ENCODE assay signal across 8 cellular contexts in genomic region chr17:1710807-1711553, GRCh38. TPM values are rescaled to one million over a fixed set of nuclear protein-coding genes. Genes with fewer than 3 reads are reported as not detected.
DNase-seq lines count a peak whose midpoint lies in the region; FAIRE-seq and TF ChIP-seq lines count a peak whose summit lies in the region.
"Had no signal": no experiment of that assay in that cellular context is flagged by ENCODE, and none has a peak within 500 bp of the region (broad histone marks: within the 10 kb centered on the region; RNA-seq: fewer than 3 reads in every experiment).

No MANE protein-coding gene starts in this region.

- WGBS in HUES64 = 12% methylated on average over 14 of the region's 14 CpGs

- H3K27me3 Mint-ChIP-seq in astrocyte (ENCODE audit: low read depth, unreplicated experiment) = no peaks in the 10 kb centered on the region

- H3K36me3 ChIP-seq in HUES64 (ENCODE audit: insufficient read depth, low read length) = peaks cover 21% of the 10 kb centered on the region; the same call in 1 of the 2 replicates
- peaks cover 31% of the 10 kb centered on the region for H3K36me3 ChIP-seq in astrocyte (ENCODE audit: insufficient read depth, low read length)
- peaks cover 23 to 25% of the 10 kb centered on the region in 2 experiments for H3K36me3 ChIP-seq in keratinocyte (ENCODE audit: control insufficient read depth in 2 of 2, extremely low read depth in 1 of 2, insufficient read depth in 2 of 2, low read length in 2 of 2)
- peaks cover 20 to 27% of the 10 kb centered on the region in 2 donors for H3K36me3 ChIP-seq in stomach smooth muscle (ENCODE audit: control insufficient read depth in 2 of 2, insufficient read depth in 2 of 2, low read length in 2 of 2)

- H3K27me3 ChIP-seq in HUES64 (ENCODE audit: insufficient read depth, low read length) (peaks cover 19% of the 10 kb centered on the region), astrocyte (ENCODE audit: insufficient read depth, low read length) (no peaks in the 10 kb centered on the region), keratinocyte (ENCODE audit: control insufficient read depth, extremely low read depth, insufficient read depth, low read length) (no peaks in the 10 kb centered on the region), stomach smooth muscle (ENCODE audit: control insufficient read depth in 1 of 2, insufficient read depth in 2 of 2, low read length in 2 of 2) (no peaks in the 10 kb centered on the region)

- H3K79me2 ChIP-seq in astrocyte (ENCODE audit: insufficient read depth, low read length) (peaks cover 53% of the 10 kb centered on the region), keratinocyte (ENCODE audit: control insufficient read depth, insufficient read depth, low read length) (peaks cover 36% of the 10 kb centered on the region)

- H3K9ac ChIP-seq in HUES64 (ENCODE audit: low read depth, low read length) (no peak overlapping the region), astrocyte (ENCODE audit: low read length) (peak overlapping the region; percentile 68), keratinocyte (ENCODE audit: control insufficient read depth, extremely low read depth, insufficient read depth, low read length) (peak overlapping the region; percentile 65), stomach smooth muscle (ENCODE audit: low read length in 2 of 2) (peak overlapping the region; percentile 13 to 55)

- H3K36me3 Mint-ChIP-seq in astrocyte (ENCODE audit: low read depth, unreplicated experiment) = peaks cover 22% of the 10 kb centered on the region

- H3K4me2 ChIP-seq in astrocyte (ENCODE audit: low read length) (peak overlapping the region; percentile 97), keratinocyte (ENCODE audit: control insufficient read depth, extremely low read depth, insufficient read depth, low read depth, low read length) (peak overlapping the region; percentile 57)

- H3K9me3 Mint-ChIP-seq in astrocyte (ENCODE audit: unreplicated experiment) = no peaks in the 10 kb centered on the region

- no peaks in the 10 kb centered on the region for H3K9me1 ChIP-seq in keratinocyte (ENCODE audit: control insufficient read depth, extremely low read depth, insufficient read depth, low read length)

- dilution Hi-C loops in keratinocyte (cut with MboI; ENCODE audit: extremely low pct_ligation_motif_present, low sequenced_read_pairs) = no loop called here

- peak overlapping the region; percentile 66 for H3K27ac Mint-ChIP-seq in astrocyte (ENCODE audit: unreplicated experiment)

- peaks cover 25% of the 10 kb centered on the region for H3K4me1 Mint-ChIP-seq in astrocyte (ENCODE audit: low read depth, unreplicated experiment)

- H3K4me3 ChIP-seq in HUES64 (ENCODE audit: low read length) (peak overlapping the region; percentile 72), astrocyte (ENCODE audit: insufficient read depth, low read depth, low read length) (peak overlapping the region; percentile 60), keratinocyte (ENCODE audit: control insufficient read depth in 2 of 3, extremely low read depth in 1 of 3, insufficient read depth in 2 of 3, low read depth in 1 of 3, low read length in 3 of 3) (peak overlapping the region; percentile 50 to 57 (median 52)), stomach smooth muscle (ENCODE audit: low read length in 2 of 2) (peak overlapping the region; percentile 67 to 78)

- no peak for DNase-seq in astrocyte (ENCODE audit: low read depth)
- DNase-seq in keratinocyte (ENCODE audit: low read depth, low spot score) = no peak
- DNase-seq in Kasumi-1 (lab: John Stamatoyannopoulos, UW) = no peak
- DNase-seq in medulla oblongata (ENCODE audit: extremely low spot score) = no peak
- no peak for DNase-seq in activated effector memory CD4-positive, alpha-beta T cell treated with anti-CD3 and anti-CD28 coated beads, Interleukin-2, amount 50 U/mL, for 16 hours

- TF ChIP-seq CTCF in astrocyte (IDR thresholded peaks at IDR 0.05; ENCODE audit: insufficient read depth, low read depth, low read length) (no peak), keratinocyte (optimal IDR thresholded peaks at IDR 0.05 in 1 of 3, IDR thresholded peaks at IDR 0.05 in 1 of 3, conservative IDR thresholded peaks at IDR 0.05 in 1 of 3; ENCODE audit: extremely low read depth in 1 of 3, insufficient read depth in 2 of 3, low read length in 3 of 3) (no peak)

- H3K4me3 Mint-ChIP-seq in astrocyte (ENCODE audit: unreplicated experiment) = peak overlapping the region; percentile 96

- H2AFZ ChIP-seq in astrocyte (ENCODE audit: low read depth, low read length) (no peak overlapping the region), keratinocyte (ENCODE audit: control insufficient read depth, low read length) (no peak overlapping the region)

- H4K20me1 ChIP-seq in astrocyte (ENCODE audit: insufficient read depth, low read length) = peaks cover 58% of the 10 kb centered on the region
- peaks cover 32% of the 10 kb centered on the region for H4K20me1 ChIP-seq in keratinocyte (ENCODE audit: control insufficient read depth, extremely low read depth, insufficient read depth, low read length)

- H3K9me3 ChIP-seq in HUES64 (ENCODE audit: insufficient read depth, low read depth, low read length) (no peaks in the 10 kb centered on the region), astrocyte (ENCODE audit: insufficient read depth, low read depth, low read length) (no peaks in the 10 kb centered on the region), keratinocyte (ENCODE audit: control insufficient read depth, low read depth, low read length) (no peaks in the 10 kb centered on the region), stomach smooth muscle (ENCODE audit: control insufficient read depth in 2 of 2, low read length in 2 of 2) (no peaks in the 10 kb centered on the region)

- H3K4me1 ChIP-seq in HUES64 (ENCODE audit: insufficient read depth, low read length) (peaks cover 24% of the 10 kb centered on the region; the same call in 1 of the 2 replicates), astrocyte (ENCODE audit: insufficient read depth, low read length) (peaks cover 23% of the 10 kb centered on the region), keratinocyte (ENCODE audit: control insufficient read depth, extremely low read depth, insufficient read depth, low read length) (peaks cover 30% of the 10 kb centered on the region), stomach smooth muscle (ENCODE audit: control insufficient read depth, insufficient read depth, low read length) (peaks cover 46% of the 10 kb centered on the region)

- no peak overlapping the region for H3K27ac ChIP-seq in HUES64 (ENCODE audit: low read depth, low read length)
- peak overlapping the region; percentile 11 for H3K27ac ChIP-seq in astrocyte (ENCODE audit: low read depth, low read length)
- peak overlapping the region; percentile 4 for H3K27ac ChIP-seq in keratinocyte (ENCODE audit: control insufficient read depth, insufficient read depth, low read length)
- H3K27ac ChIP-seq in stomach smooth muscle (ENCODE audit: low read length) = peak overlapping the region; percentile 76

- FAIRE-seq in astrocyte (lab: Jason Lieb, UNC) (no peak), keratinocyte (lab: Jason Lieb, UNC) (no peak)

RNA-seq across cellular contexts. Expression of gene TLCD2, which starts 0.8 kb away (rescaled TPM):
- 0.15 TPM for polyA plus RNA-seq in HUES64 (2013, experiment 1 of 2)
- polyA plus RNA-seq in HUES64 (2013, experiment 2 of 2) = 0.32 TPM
- total RNA-seq in astrocyte = 5.9 and 6.0 TPM in 2 replicates
- polyA plus RNA-seq in keratinocyte = 0.75 to 1.1 TPM (median 0.76 TPM) in 3 replicates
- 10.0 TPM for polyA plus RNA-seq in keratinocyte (2011; ENCODE audit: low read depth)
- polyA plus RNA-seq in keratinocyte (2011; cell fraction: cytosol; rRNA removed) = 1.00 and 1.1 TPM in 2 replicates
- polyA plus RNA-seq in keratinocyte (2011; cell fraction: nucleus; rRNA removed) = 2.1 and 2.6 TPM in 2 replicates
- polyA plus RNA-seq in keratinocyte (2012; ENCODE audit: low replicate concordance) = 1.3 and 3.5 TPM in 2 replicates
- polyA minus RNA-seq in keratinocyte = 0.48 to 2.2 TPM (median 0.95 TPM) in 3 replicates
- polyA minus RNA-seq in keratinocyte (2011; cell fraction: cytosol; rRNA and poly(A)+ RNA removed) = 1.3 TPM
- polyA minus RNA-seq in keratinocyte (2011; cell fraction: nucleus; rRNA and poly(A)+ RNA removed) = 0.84 and 2.0 TPM in 2 replicates

RNA-seq across cellular contexts. Expression of gene WDR81, which starts 13.5 kb away (rescaled TPM):
- polyA plus RNA-seq in HUES64 (2013, experiment 1 of 2) = 8.6 TPM
- polyA plus RNA-seq in HUES64 (2013, experiment 2 of 2) = 5.3 TPM
- total RNA-seq in astrocyte = 12.3 and 13.9 TPM in 2 replicates
- polyA plus RNA-seq in keratinocyte = 4.2 to 9.5 TPM (median 7.3 TPM) in 3 replicates
- 3.9 TPM for polyA plus RNA-seq in keratinocyte (2011; ENCODE audit: low read depth)
- 2.9 and 6.2 TPM in 2 replicates for polyA plus RNA-seq in keratinocyte (2011; cell fraction: cytosol; rRNA removed)
- polyA plus RNA-seq in keratinocyte (2011; cell fraction: nucleus; rRNA removed) = 21.5 and 27.0 TPM in 2 replicates
- 8.9 and 15.4 TPM in 2 replicates for polyA plus RNA-seq in keratinocyte (2012; ENCODE audit: low replicate concordance)
- 7.7 to 21.7 TPM (median 11.9 TPM) in 3 replicates for polyA minus RNA-seq in keratinocyte
- polyA minus RNA-seq in keratinocyte (2011; cell fraction: cytosol; rRNA and poly(A)+ RNA removed) = 19.6 TPM
- polyA minus RNA-seq in keratinocyte (2011; cell fraction: nucleus; rRNA and poly(A)+ RNA removed) = 30.9 and 37.2 TPM in 2 replicates

RNA-seq across cellular contexts. Expression of gene PRPF8, which starts 26.3 kb away (rescaled TPM):
- polyA plus RNA-seq in HUES64 (2013, experiment 1 of 2) = 180 TPM
- 184 TPM for polyA plus RNA-seq in HUES64 (2013, experiment 2 of 2)
- total RNA-seq in astrocyte = 202 TPM in 2 replicates
- polyA plus RNA-seq in keratinocyte = 60.1 to 118 TPM (median 97.5 TPM) in 3 replicates
- polyA plus RNA-seq in keratinocyte (2011; ENCODE audit: low read depth) = 187 TPM
- polyA plus RNA-seq in keratinocyte (2011; cell fraction: cytosol; rRNA removed) = 56.1 and 61.6 TPM in 2 replicates
- polyA plus RNA-seq in keratinocyte (2011; cell fraction: nucleus; rRNA removed) = 224 and 245 TPM in 2 replicates
- polyA plus RNA-seq in keratinocyte (2012; ENCODE audit: low replicate concordance) = 77.2 and 133 TPM in 2 replicates
- 166 to 590 TPM (median 337 TPM) in 3 replicates for polyA minus RNA-seq in keratinocyte
- 153 TPM for polyA minus RNA-seq in keratinocyte (2011; cell fraction: cytosol; rRNA and poly(A)+ RNA removed)
- 210 and 327 TPM in 2 replicates for polyA minus RNA-seq in keratinocyte (2011; cell fraction: nucleus; rRNA and poly(A)+ RNA removed)

RNA-seq across cellular contexts. Expression of gene SERPINF2, which starts 31.7 kb away (rescaled TPM):
- 1.0 TPM for polyA plus RNA-seq in HUES64 (2013, experiment 1 of 2)
- polyA plus RNA-seq in HUES64 (2013, experiment 2 of 2) = 1.1 TPM
- total RNA-seq in astrocyte = 0.11 and 0.29 TPM in 2 replicates
- 0.93 to 1.5 TPM (median 0.96 TPM) in 3 replicates for polyA plus RNA-seq in keratinocyte
- polyA plus RNA-seq in keratinocyte (2011; ENCODE audit: low read depth) = not detected
- 0.50 and 1.1 TPM in 2 replicates for polyA plus RNA-seq in keratinocyte (2011; cell fraction: cytosol; rRNA removed)
- polyA plus RNA-seq in keratinocyte (2011; cell fraction: nucleus; rRNA removed) = 1.3 and 2.0 TPM in 2 replicates
- 0.66 and 1.7 TPM in 2 replicates for polyA plus RNA-seq in keratinocyte (2012; ENCODE audit: low replicate concordance)
- 0.45 to 1.0 TPM (median 0.46 TPM) in 3 replicates for polyA minus RNA-seq in keratinocyte
- polyA minus RNA-seq in keratinocyte (2011; cell fraction: cytosol; rRNA and poly(A)+ RNA removed) = 2.3 TPM
- polyA minus RNA-seq in keratinocyte (2011; cell fraction: nucleus; rRNA and poly(A)+ RNA removed) = 0.95 and 1.0 TPM in 2 replicates
- polyA plus RNA-seq: neural cell had no signal

RNA-seq across cellular contexts. Expression of gene SERPINF1, which starts 50.9 kb away (rescaled TPM):
- polyA plus RNA-seq in HUES64 (2013, experiment 1 of 2) = 22.2 TPM
- polyA plus RNA-seq in HUES64 (2013, experiment 2 of 2) = 24.5 TPM
- 26.6 and 43.8 TPM in 2 replicates for total RNA-seq in astrocyte
- polyA plus RNA-seq in keratinocyte = 17.3 to 29.8 TPM (median 23.2 TPM) in 3 replicates
- polyA plus RNA-seq in keratinocyte (2011; ENCODE audit: low read depth) = 7.0 TPM
- 7.6 and 12.1 TPM in 2 replicates for polyA plus RNA-seq in keratinocyte (2011; cell fraction: cytosol; rRNA removed)
- polyA plus RNA-seq in keratinocyte (2011; cell fraction: nucleus; rRNA removed) = 74.3 and 95.0 TPM in 2 replicates
- polyA plus RNA-seq in keratinocyte (2012; ENCODE audit: low replicate concordance) = 7.5 and 8.7 TPM in 2 replicates
- 9.5 to 29.1 TPM (median 15.6 TPM) in 3 replicates for polyA minus RNA-seq in keratinocyte
- polyA minus RNA-seq in keratinocyte (2011; cell fraction: cytosol; rRNA and poly(A)+ RNA removed) = 11.1 TPM
- 6.6 and 10.3 TPM in 2 replicates for polyA minus RNA-seq in keratinocyte (2011; cell fraction: nucleus; rRNA and poly(A)+ RNA removed)
